8 cellular contexts compared by ENCODE assay signal in genomic region chr9:127770905-127771569, GRCh38. TPM values are rescaled to one million over a fixed set of nuclear protein-coding genes. Genes with fewer than 3 reads are reported as not detected.
A peak's percentile ranks its signal among the peaks of the same experiment; 100 is the strongest.
DNase-seq lines count a peak whose midpoint lies in the region; ATAC-seq and TF ChIP-seq lines count a peak whose summit lies in the region.

No MANE protein-coding gene starts in this region.

- peak in 1 of 2 donors; percentile 68 for TF ChIP-seq EP300 in tibial nerve (IDR thresholded peaks at IDR 0.05)

- peaks cover 74% of the 10 kb centered on the region for H3K4me1 Mint-ChIP-seq in activated naive CD8-positive, alpha-beta T cell treated with anti-CD3 and anti-CD28 coated beads, Interleukin-2, amount 50 U/mL, for 24 hours

- peak; percentile 96 for DNase-seq in GM10266 (ENCODE audit: extremely low spot score)
- DNase-seq in NCI-H1105 (lab: John Stamatoyannopoulos, UW) = peak; percentile 93
- peak; percentile 98 for DNase-seq in activated naive CD8-positive, alpha-beta T cell treated with anti-CD3 and anti-CD28 coated beads, Interleukin-2, amount 50 U/mL, for 24 hours
- DNase-seq in cardiac septum (ENCODE audit: low spot score) = peak; percentile 100
- peak; percentile 91 to 95 for DNase-seq in tibial nerve (ENCODE audit: low spot score in 2 of 2)

- no peaks in the 10 kb centered on the region for H3K9me2 ChIP-seq in SU-DHL-6 (replicated peaks; ENCODE audit: insufficient read depth, low read length)

- peak; percentile 89 for ATAC-seq in HG02642 (IDR thresholded peaks at IDR 0.05; ENCODE audit: poor library complexity, unreplicated experiment)
- peak; percentile 93 for ATAC-seq in activated naive CD8-positive, alpha-beta T cell treated with anti-CD3 and anti-CD28 coated beads, Interleukin-2, amount 50 U/mL, for 24 hours

- no peaks in the 10 kb centered on the region for H3K9me3 ChIP-seq in SU-DHL-6 (ENCODE audit: insufficient read depth, low read length)
- H3K9me3 ChIP-seq in parathyroid adenoma (ENCODE audit: control insufficient read depth, low read length) = no peaks in the 10 kb centered on the region
- no peaks in the 10 kb centered on the region for H3K9me3 ChIP-seq in tibial nerve

- no peaks in the 10 kb centered on the region for H3K79me2 ChIP-seq in SU-DHL-6 (ENCODE audit: insufficient read depth, low read length)
- no peaks in the 10 kb centered on the region for H3K79me2 ChIP-seq in parathyroid adenoma

- no peaks in the 10 kb centered on the region for H3K27me3 ChIP-seq in SU-DHL-6 (ENCODE audit: low read length)
- H3K27me3 ChIP-seq in parathyroid adenoma (ENCODE audit: control insufficient read depth, insufficient read depth, low read length) = no peaks in the 10 kb centered on the region
- H3K27me3 ChIP-seq in tibial nerve = no peaks in the 10 kb centered on the region

- intact Hi-C loops in cardiac septum (cut with DNase I) = no loop called here

- peak overlapping the region; percentile 84 for H3K4me3 Mint-ChIP-seq in activated naive CD8-positive, alpha-beta T cell treated with anti-CD3 and anti-CD28 coated beads, Interleukin-2, amount 50 U/mL, for 24 hours

- no peak overlapping the region for H2AFZ ChIP-seq in SU-DHL-6 (ENCODE audit: low read depth, low read length, severe bottlenecking)
- peak overlapping the region; percentile 66 for H2AFZ ChIP-seq in parathyroid adenoma

- 2 to 3% methylated on average over 30 to 42 of the region's 43 CpGs for WGBS in tibial nerve, 2 donors

- TF ChIP-seq CTCF in GM10266 (IDR thresholded peaks at IDR 0.05; ENCODE audit: control insufficient read depth, insufficient read depth, low read depth, missing control alignments) (no peak), SU-DHL-6 (IDR thresholded peaks at IDR 0.05; ENCODE audit: insufficient read depth, low read length, poor library complexity, severe bottlenecking) (no peak), parathyroid adenoma (IDR thresholded peaks at IDR 0.05) (no peak), tibial nerve (IDR thresholded peaks at IDR 0.05) (no peak)

- peaks cover 25% of the 10 kb centered on the region for H3K36me3 Mint-ChIP-seq in activated naive CD8-positive, alpha-beta T cell treated with anti-CD3 and anti-CD28 coated beads, Interleukin-2, amount 50 U/mL, for 24 hours (ENCODE audit: low read depth)

- H3K9ac ChIP-seq in SU-DHL-6 (ENCODE audit: low read length) (peak overlapping the region; percentile 46), parathyroid adenoma (no peak overlapping the region)

- H3K36me3 ChIP-seq in SU-DHL-6 (ENCODE audit: low read length) (no peaks in the 10 kb centered on the region), parathyroid adenoma (ENCODE audit: control insufficient read depth, insufficient read depth, low read length) (no peaks in the 10 kb centered on the region), tibial nerve (no peaks in the 10 kb centered on the region)

- peak overlapping the region; percentile 55 for H3K4me3 ChIP-seq in SU-DHL-6 (ENCODE audit: insufficient read depth, low read length, poor library complexity, severe bottlenecking)
- H3K4me3 ChIP-seq in parathyroid adenoma (ENCODE audit: low read depth, low read length) = peak overlapping the region; percentile 64
- H3K4me3 ChIP-seq in tibial nerve = peak overlapping the region; percentile 25 to 53 (median 41)

- peak in 1 of 2 donors; percentile 35 for TF ChIP-seq POLR2A in tibial nerve (IDR thresholded peaks at IDR 0.05)

- H3K4me2 ChIP-seq in SU-DHL-6 (ENCODE audit: low read depth, low read length, poor library complexity, severe bottlenecking) (peak overlapping the region; percentile 76), parathyroid adenoma (ENCODE audit: low read length) (peak overlapping the region; percentile 74)

- peak overlapping the region; percentile 4; the same call in 1 of the 2 replicates for H3K27ac ChIP-seq in SU-DHL-6 (ENCODE audit: low read depth, low read length)
- H3K27ac ChIP-seq in parathyroid adenoma = peak overlapping the region; percentile 62
- peak overlapping the region; percentile 24 to 62 (median 56) for H3K27ac ChIP-seq in tibial nerve

- no peaks in the 10 kb centered on the region for H3K27me3 Mint-ChIP-seq in activated naive CD8-positive, alpha-beta T cell treated with anti-CD3 and anti-CD28 coated beads, Interleukin-2, amount 50 U/mL, for 24 hours

- H4K20me1 ChIP-seq in SU-DHL-6 (ENCODE audit: low read depth, low read length) = no peaks in the 10 kb centered on the region

- H3K4me1 ChIP-seq in parathyroid adenoma = no peaks in the 10 kb centered on the region
- H3K4me1 ChIP-seq in tibial nerve = peaks cover 0 to 39% (median 30%) of the 10 kb centered on the region in 4 donors

- H3K9me3 Mint-ChIP-seq in activated naive CD8-positive, alpha-beta T cell treated with anti-CD3 and anti-CD28 coated beads, Interleukin-2, amount 50 U/mL, for 24 hours = no peaks in the 10 kb centered on the region

- H3K27ac Mint-ChIP-seq in activated naive CD8-positive, alpha-beta T cell treated with anti-CD3 and anti-CD28 coated beads, Interleukin-2, amount 50 U/mL, for 24 hours = peak overlapping the region; percentile 77

- H3F3A ChIP-seq in SU-DHL-6 (ENCODE audit: insufficient read depth) = peaks cover 7% of the 10 kb centered on the region

RNA-seq across cellular contexts. Expression of gene SH2D3C, which starts 7.4 kb away (rescaled TPM):
- total RNA-seq in cardiac septum (16.0 TPM), tibial nerve (10 to 100 TPM in 3 of 4 donors, 1 to 10 TPM in 1; 4.2 to 18.9 (median 13.4) TPM)

RNA-seq across cellular contexts. Expression of gene CDK9, which starts 14.8 kb away (rescaled TPM):
- total RNA-seq in cardiac septum = 48.7 TPM
- total RNA-seq in tibial nerve = 100 to 1,000 TPM in 2 of 4 donors, 10 to 100 TPM in 2; 66.6 to 112 (median 87.6) TPM

RNA-seq across cellular contexts. Expression of gene FPGS, which starts 31.6 kb away (rescaled TPM):
- 36.5 TPM for total RNA-seq in cardiac septum
- 100 to 1,000 TPM; 136 to 309 (median 143) TPM for total RNA-seq in tibial nerve

RNA-seq across cellular contexts. Expression of gene TOR2A, which starts 35.9 kb away (rescaled TPM):
- total RNA-seq in cardiac septum (4.4 TPM), tibial nerve (10 to 100 TPM; 13.3 to 15.3 (median 14.4) TPM)

RNA-seq across cellular contexts. Expression of gene TTC16, which starts 55.2 kb away (rescaled TPM):
- total RNA-seq in cardiac septum (0.16 TPM), tibial nerve (under 1 TPM in 1 of 4 donors, not detected in 3; 0.30 TPM)

Comparison
In these comparisons a context has a peak if more than half of its experiments do, and no peak if none do; other contexts are left out.
1. Peak in every context shown above with its lines: DNase-seq, ATAC-seq, H3K4me3 ChIP-seq and H3K27ac ChIP-seq.
2. H3K27ac ChIP-seq: peak in every context shown above with its lines; median percentile 62 in parathyroid adenoma; 56 in tibial nerve; 4 in SU-DHL-6.